In genomic region chrX:70096052-70096451, GRCh38 we compare ENCODE assay signal across 10 cellular contexts. TPM values are rescaled to one million over a fixed set of nuclear protein-coding genes. Genes with fewer than 3 reads are reported as not detected.
DNase-seq lines count a peak whose midpoint lies in the region; ATAC-seq, FAIRE-seq and TF ChIP-seq lines count a peak whose summit lies in the region.
"Had no signal": no experiment of that assay in that cellular context is flagged by ENCODE, and none has a peak within 500 bp of the region (broad histone marks: within the 10 kb centered on the region; RNA-seq: fewer than 3 reads in every experiment).

No MANE protein-coding gene starts in this region.

- H3K27me3 ChIP-seq in osteoblast (ENCODE audit: insufficient read depth, low read length), result peaks cover 4% of the 10 kb centered on the region

- peak; percentile 28 for DNase-seq in activated naive CD4-positive, alpha-beta T cell treated with anti-CD3 and anti-CD28 coated beads, Interleukin-2, amount 10 ng/mL, durations not matched to agents 7 days and 5 days
- DNase-seq in activated naive CD4-positive, alpha-beta T cell treated with anti-CD3 and anti-CD28 coated beads, Interleukin-2, amount 50 U/mL, for 16 hours, result no peak
- peak; percentile 8 for DNase-seq in M059J (ENCODE audit: low read depth)
- peak; percentile 39 to 57 for DNase-seq in cardiac fibroblast (ENCODE audit: low read depth in 2 of 2)
- DNase-seq in osteoblast (ENCODE audit: insufficient read length, low spot score, missing footprints), result no peak
- DNase-seq in GF-D8 (lab: John Stamatoyannopoulos, UW), result no peak
- DNase-seq in kidney, result no peak
- DNase-seq in naive thymus-derived CD8-positive, alpha-beta T cell, result no peak
- DNase-seq: NCI-H187, nephron progenitor cell had no signal

- H3K4me3 ChIP-seq in cardiac fibroblast (replicated peaks in 1 of 2; ENCODE audit: low read depth in 2 of 2, low read length in 2 of 2) (no peak overlapping the region), osteoblast (ENCODE audit: insufficient read depth, low read length) (no peak overlapping the region), kidney (ENCODE audit: low read length in 2 of 2) (no peak overlapping the region)

- no peak overlapping the region for H3K9ac ChIP-seq in kidney (ENCODE audit: low read length in 2 of 2)

- H3K9me3 ChIP-seq in osteoblast (ENCODE audit: low read depth, low read length), result no peaks in the 10 kb centered on the region
- no peaks in the 10 kb centered on the region for H3K9me3 ChIP-seq in kidney (ENCODE audit: control insufficient read depth in 1 of 2, low read length in 2 of 2)

- FAIRE-seq in kidney (lab: Jason Lieb, UNC), result no peak

- H3K36me3 Mint-ChIP-seq in activated naive CD4-positive, alpha-beta T cell treated with anti-CD3 and anti-CD28 coated beads, Interleukin-2, amount 10 ng/mL, durations not matched to agents 7 days and 5 days, result no peaks in the 10 kb centered on the region
- H3K36me3 Mint-ChIP-seq in naive thymus-derived CD8-positive, alpha-beta T cell, result no peaks in the 10 kb centered on the region

- H3K4me1 ChIP-seq in osteoblast (ENCODE audit: insufficient read depth, low read length) (no peaks in the 10 kb centered on the region), kidney (ENCODE audit: control insufficient read depth in 1 of 2, insufficient read depth in 1 of 2, low read depth in 1 of 2, low read length in 2 of 2) (no peaks in the 10 kb centered on the region)

- H3K4me3 Mint-ChIP-seq in activated naive CD4-positive, alpha-beta T cell treated with anti-CD3 and anti-CD28 coated beads, Interleukin-2, amount 10 ng/mL, durations not matched to agents 7 days and 5 days, result no peak overlapping the region
- H3K4me3 Mint-ChIP-seq in naive thymus-derived CD8-positive, alpha-beta T cell, result no peak overlapping the region
- H3K4me3 Mint-ChIP-seq: nephron progenitor cell had no signal

- H3K36me3 ChIP-seq in osteoblast (ENCODE audit: insufficient read depth, low read length) (no peaks in the 10 kb centered on the region), kidney (ENCODE audit: control insufficient read depth in 1 of 2, insufficient read depth in 2 of 2, low read length in 2 of 2) (no peaks in the 10 kb centered on the region)

- ATAC-seq in naive thymus-derived CD8-positive, alpha-beta T cell, result no peak

- H3K4me2 ChIP-seq in osteoblast (ENCODE audit: insufficient read depth, low read length), result no peak overlapping the region

- POLR2A ChIA-PET in naive thymus-derived CD8-positive, alpha-beta T cell (lab: Charles Lee), result no interaction called here

- TF ChIP-seq CTCF in cardiac fibroblast (IDR thresholded peaks at IDR 0.05; ENCODE audit: low read depth, low read length), result peak; percentile 38
- TF ChIP-seq CTCF in osteoblast (IDR thresholded peaks at IDR 0.05; ENCODE audit: extremely low read depth, low read depth, low read length), result peak; percentile 35
- no peak for TF ChIP-seq CTCF in kidney (IDR thresholded peaks at IDR 0.05; ENCODE audit: borderline replicate concordance, extremely low read depth, insufficient read depth)

- intact Hi-C loops in kidney (cut with DNase I), result loop anchor here (10.0 kb wide), 1 partner anchor 601 kb away; no protein-coding TSS in a partner anchor

- H3K27me3 Mint-ChIP-seq in activated naive CD4-positive, alpha-beta T cell treated with anti-CD3 and anti-CD28 coated beads, Interleukin-2, amount 10 ng/mL, durations not matched to agents 7 days and 5 days, result peaks cover 12% of the 10 kb centered on the region
- peaks cover 5 to 20% (median 7%) of the 10 kb centered on the region in 5 donors for H3K27me3 Mint-ChIP-seq in naive thymus-derived CD8-positive, alpha-beta T cell

- no peak overlapping the region for H3K27ac ChIP-seq in osteoblast (ENCODE audit: low read depth, low read length)
- no peak overlapping the region for H3K27ac ChIP-seq in kidney (ENCODE audit: low read depth in 2 of 2, low read length in 2 of 2)

- H2AFZ ChIP-seq in osteoblast (ENCODE audit: low read length), result no peak overlapping the region

- no peaks in the 10 kb centered on the region for H4K20me1 ChIP-seq in osteoblast (ENCODE audit: insufficient read depth, low read length)

- no peaks in the 10 kb centered on the region for H3K9me3 Mint-ChIP-seq in activated naive CD4-positive, alpha-beta T cell treated with anti-CD3 and anti-CD28 coated beads, Interleukin-2, amount 10 ng/mL, durations not matched to agents 7 days and 5 days
- H3K9me3 Mint-ChIP-seq in naive thymus-derived CD8-positive, alpha-beta T cell, result peaks cover 0 to 4% (median 0%) of the 10 kb centered on the region in 9 donors

- no peaks in the 10 kb centered on the region for H3K79me2 ChIP-seq in osteoblast (ENCODE audit: insufficient read depth, low read length)

- H3K27ac Mint-ChIP-seq in activated naive CD4-positive, alpha-beta T cell treated with anti-CD3 and anti-CD28 coated beads, Interleukin-2, amount 10 ng/mL, durations not matched to agents 7 days and 5 days, result no peak overlapping the region
- no peak overlapping the region for H3K27ac Mint-ChIP-seq in naive thymus-derived CD8-positive, alpha-beta T cell
- H3K27ac Mint-ChIP-seq: nephron progenitor cell had no signal

- H3K4me1 Mint-ChIP-seq in activated naive CD4-positive, alpha-beta T cell treated with anti-CD3 and anti-CD28 coated beads, Interleukin-2, amount 10 ng/mL, durations not matched to agents 7 days and 5 days, result peaks cover 2% of the 10 kb centered on the region
- H3K4me1 Mint-ChIP-seq in naive thymus-derived CD8-positive, alpha-beta T cell, result no peaks in the 10 kb centered on the region
- H3K4me1 Mint-ChIP-seq: nephron progenitor cell had no signal

- CTCF ChIA-PET in activated naive CD4-positive, alpha-beta T cell treated with anti-CD3 and anti-CD28 coated beads, Interleukin-2, amount 10 ng/mL, durations not matched to agents 7 days and 5 days (lab: Charles Lee), result interaction anchor here (0.8 to 1.8 kb wide), 10 partner anchors 10 to 1430 kb away, joined by 3 to 6 read pairs (median 3); no protein-coding TSS in a partner anchor

RNA-seq across cellular contexts. Expression of gene OTUD6A, which starts 33.8 kb away (rescaled TPM):
- total RNA-seq in M059J (2014; rRNA removed; shearing (Covaris generic)), result not detected in 2 replicates
- total RNA-seq in osteoblast, result not detected in 2 replicates
- total RNA-seq in kidney, result not detected
- polyA plus RNA-seq in kidney (ENCODE audit: insufficient read depth, low read depth, low replicate concordance), result not detected
- total RNA-seq in naive thymus-derived CD8-positive, alpha-beta T cell, result not detected
- not detected for polyA plus RNA-seq in naive thymus-derived CD8-positive, alpha-beta T cell

RNA-seq across cellular contexts. Expression of gene IGBP1, which starts 37.2 kb away (rescaled TPM):
- total RNA-seq in M059J (2014; rRNA removed; shearing (Covaris generic)), result 98.8 and 107 TPM in 2 replicates
- total RNA-seq in osteoblast, result 85.0 and 88.1 TPM in 2 replicates
- 44.2 TPM for total RNA-seq in kidney
- polyA plus RNA-seq in kidney (ENCODE audit: insufficient read depth, low read depth, low replicate concordance), result 67.3 TPM
- 10 to 100 TPM; 58.8 to 65.1 TPM for total RNA-seq in naive thymus-derived CD8-positive, alpha-beta T cell
- 10 to 100 TPM; 57.6 to 64.1 (median 62.1) TPM for polyA plus RNA-seq in naive thymus-derived CD8-positive, alpha-beta T cell

RNA-seq across cellular contexts. Expression of gene AWAT2, which starts 46.3 kb away (rescaled TPM):
- not detected in 2 replicates for total RNA-seq in M059J (2014; rRNA removed; shearing (Covaris generic))
- total RNA-seq in osteoblast, result not detected in 2 replicates
- not detected for total RNA-seq in kidney
- polyA plus RNA-seq in kidney (ENCODE audit: insufficient read depth, low read depth, low replicate concordance), result not detected
- not detected for total RNA-seq in naive thymus-derived CD8-positive, alpha-beta T cell
- polyA plus RNA-seq in naive thymus-derived CD8-positive, alpha-beta T cell, result not detected

Comparison
In these comparisons a context has a peak if more than half of its experiments do, and no peak if none do; other contexts are left out.
1. DNase-seq: peak in activated naive CD4-positive, alpha-beta T cell treated with anti-CD3 and anti-CD28 coated beads, Interleukin-2, amount 10 ng/mL, durations not matched to agents 7 days and 5 days (single experiment), M059J (single experiment) and cardiac fibroblast (2 of 2); none in activated naive CD4-positive, alpha-beta T cell treated with anti-CD3 and anti-CD28 coated beads, Interleukin-2, amount 50 U/mL, for 16 hours (single experiment), osteoblast (single experiment), GF-D8 (single experiment), kidney (single experiment) and naive thymus-derived CD8-positive, alpha-beta T cell (0 of 10).